ENCODE assay signal across 23 cellular contexts in genomic region chr5:102813740-102814139, GRCh38.
"Had no signal": no experiment of that assay in that cellular context is flagged by ENCODE, and none has a peak within 500 bp of the region (broad histone marks: within the 10 kb centered on the region; RNA-seq: fewer than 3 reads in every experiment).

No MANE protein-coding gene starts in this region.

- H3K27ac ChIP-seq: left ventricle myocardium inferior, ovary, right atrium auricular region, right lobe of liver, tibial nerve, uterus had no signal

- H3K4me1 ChIP-seq: right lobe of liver had no signal

- DNase-seq: islet precursor cell; left ventricle myocardium inferior; midbrain; mucosa of descending colon; naive thymus-derived CD4-positive, alpha-beta T cell; ovary; right lobe of liver; stimulated activated CD4-positive, alpha-beta T cell treated with anti-CD3 and anti-CD28 coated beads, Interleukin-1b, Interleukin-23, amount 100 ng/mL, for 48 hours; stimulated activated CD4-positive, alpha-beta T cell treated with anti-CD3 and anti-CD28 coated beads, Interleukin-2, amount 100 ng/mL, for 48 hours; stimulated activated CD4-positive, alpha-beta T cell treated with anti-CD3 and anti-CD28 coated beads, Interleukin-4, amount 100 ng/mL, for 4 hours; stimulated activated CD8-positive, alpha-beta memory T cell treated with anti-CD3 and anti-CD28 coated beads, Interleukin-4, amount 100 ng/mL, for 48 hours; stimulated activated naive CD4-positive, alpha-beta T cell treated with Interleukin-2 at 50 U/mL for 16 hours; stimulated activated naive CD8-positive, alpha-beta T cell treated with anti-CD3 and anti-CD28 coated beads, Interleukin-15, amount 100 ng/mL, for 72 hours; substantia nigra; uterus had no signal

- H3K4me3 ChIP-seq: left ventricle myocardium inferior, lung, mucosa of descending colon, ovary, right atrium auricular region, right lobe of liver, smooth muscle cell, tibial nerve, uterus had no signal

- H3K9me3 Mint-ChIP-seq: naive thymus-derived CD4-positive, alpha-beta T cell; stimulated activated memory B cell treated with anti-CD40 and anti-IgM and Interleukin-4, amounts not matched to agents 10 μg/mL and 1 μg/mL and 100 μg/mL, for 72 hours; stimulated activated naive CD8-positive, alpha-beta T cell treated with anti-CD3 and anti-CD28 coated beads, Interleukin-15, amount 100 ng/mL, for 72 hours; type B pancreatic cell had no signal

- H3K36me3 ChIP-seq: left ventricle myocardium inferior, ovary, right lobe of liver, tibial nerve, uterus had no signal

- H3K27me3 ChIP-seq: ovary, right atrium auricular region, right lobe of liver, tibial nerve, uterus had no signal

- H3K4me2 ChIP-seq: smooth muscle cell had no signal

- H3K4me3 Mint-ChIP-seq: naive thymus-derived CD4-positive, alpha-beta T cell; natural killer cell treated with Interleukin-12 subunit alpha and Interleukin-12 subunit beta and Interleukin-15 and Interleukin-18, amount 100 ng/mL, for 72 hours; stimulated activated memory B cell treated with anti-CD40 and anti-IgM and Interleukin-4, amounts not matched to agents 10 μg/mL and 1 μg/mL and 100 μg/mL, for 72 hours; stimulated activated naive CD8-positive, alpha-beta T cell treated with anti-CD3 and anti-CD28 coated beads, Interleukin-15, amount 100 ng/mL, for 72 hours; type B pancreatic cell had no signal

- H3K27me3 Mint-ChIP-seq: natural killer cell treated with Interleukin-12 subunit alpha and Interleukin-12 subunit beta and Interleukin-15 and Interleukin-18, amount 100 ng/mL, for 72 hours; stimulated activated memory B cell treated with anti-CD40 and anti-IgM and Interleukin-4, amounts not matched to agents 10 μg/mL and 1 μg/mL and 100 μg/mL, for 72 hours; stimulated activated naive CD8-positive, alpha-beta T cell treated with anti-CD3 and anti-CD28 coated beads, Interleukin-15, amount 100 ng/mL, for 72 hours; type B pancreatic cell had no signal

- H3K27ac Mint-ChIP-seq: naive thymus-derived CD4-positive, alpha-beta T cell; natural killer cell treated with Interleukin-12 subunit alpha and Interleukin-12 subunit beta and Interleukin-15 and Interleukin-18, amount 100 ng/mL, for 72 hours; progenitor cell of endocrine pancreas; stimulated activated memory B cell treated with anti-CD40 and anti-IgM and Interleukin-4, amounts not matched to agents 10 μg/mL and 1 μg/mL and 100 μg/mL, for 72 hours; stimulated activated naive CD8-positive, alpha-beta T cell treated with anti-CD3 and anti-CD28 coated beads, Interleukin-15, amount 100 ng/mL, for 72 hours; type B pancreatic cell had no signal

- H3K36me3 Mint-ChIP-seq: natural killer cell treated with Interleukin-12 subunit alpha and Interleukin-12 subunit beta and Interleukin-15 and Interleukin-18, amount 100 ng/mL, for 72 hours; stimulated activated memory B cell treated with anti-CD40 and anti-IgM and Interleukin-4, amounts not matched to agents 10 μg/mL and 1 μg/mL and 100 μg/mL, for 72 hours; type B pancreatic cell had no signal
